Comparison of ENCODE assay signal across 31 cellular contexts in the genomic region with DNA sequence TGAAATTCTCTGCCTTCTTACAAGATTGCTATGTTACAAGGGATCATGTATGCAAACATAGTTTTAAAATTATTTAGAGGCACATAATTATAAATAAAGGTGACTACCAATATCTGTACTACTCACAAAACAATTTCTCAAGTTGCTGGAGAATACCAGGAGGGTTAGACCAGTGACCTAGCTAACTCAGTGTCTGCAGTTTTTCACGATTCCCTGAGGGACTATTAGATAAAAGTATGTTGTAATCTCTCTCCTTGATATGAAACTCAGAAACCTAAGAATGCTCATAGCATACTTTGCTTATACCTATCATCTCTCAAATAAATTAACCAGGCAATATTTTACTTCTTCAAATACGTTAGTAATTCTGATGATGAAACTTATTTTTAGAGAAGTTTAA.
"Had no signal": no experiment of that assay in that cellular context is flagged by ENCODE, and none has a peak within 500 bp of the region (broad histone marks: within the 10 kb centered on the region; RNA-seq: fewer than 3 reads in every experiment).

No MANE protein-coding gene starts in this region.

- H3K36me3 ChIP-seq: adrenal gland, ascending aorta, breast epithelium, cardiac muscle cell, esophagus muscularis mucosa, gastroesophageal sphincter, WERI-Rb-1 had no signal

- H3K27me3 ChIP-seq: adrenal gland, ascending aorta, breast epithelium, cardiac muscle cell, esophagus muscularis mucosa, gastroesophageal sphincter had no signal

- H3K4me3 ChIP-seq: adrenal gland, ascending aorta, breast epithelium, cardiac muscle cell, esophagus muscularis mucosa, gastroesophageal sphincter had no signal

- DNase-seq: activated B cell treated with CpG ODN at 0.5 μM for 24 hours; activated CD4-positive, alpha-beta memory T cell treated with anti-CD3 and anti-CD28 coated beads for 36 hours; activated CD4-positive, alpha-beta T cell treated with anti-CD3 and anti-CD28 coated beads for 36 hours; activated CD4-positive, alpha-beta T cell treated with anti-CD3 and anti-CD28 coated beads, Interleukin-2, amount 10 ng/mL, durations not matched to agents 24 days and 14 days; activated CD4-positive, CD25-positive, alpha-beta regulatory T cell treated with anti-CD3 and anti-CD28 coated beads, Interleukin-2, amount 50 U/mL, for 72 hours; activated CD8-positive, alpha-beta memory T cell treated with anti-CD3 and anti-CD28 coated beads, Interleukin-2, amount 10 ng/mL, durations not matched to agents 7 days and 5 days; activated CD8-positive, alpha-beta memory T cell treated with anti-CD3 and anti-CD28 coated beads, Interleukin-2, amount 50 U/mL, for 4 hours; activated CD8-positive, alpha-beta T cell treated with anti-CD3 and anti-CD28 coated beads, Interleukin-2, amount 10 ng/mL, durations not matched to agents 7 days and 5 days; activated gamma-delta T cell; activated naive CD4-positive, alpha-beta T cell; activated naive CD4-positive, alpha-beta T cell treated with anti-CD3 and anti-CD28 coated beads, Interleukin-2, amount 50 U/mL, for 16 hours; activated T-cell treated with anti-CD3 and anti-CD28 coated beads, Interleukin-2, amount 50 U/mL, for 1 hour; activated T-cell treated with anti-CD3 and anti-CD28 coated beads, Interleukin-2, amount 50 U/mL, for 48 hours; adrenal gland; cortex of kidney; dermis blood vessel endothelial cell; effector CD4-positive, alpha-beta T cell; effector memory CD8-positive, alpha-beta T cell; erythroblast; foreskin melanocyte; head of caudate nucleus; hippocampal formation; T-helper 1 cell; T-helper 17 cell; T1000; WERI-Rb-1 had no signal

- H3K9me3 ChIP-seq: adrenal gland, ascending aorta, breast epithelium, esophagus muscularis mucosa, gastroesophageal sphincter had no signal

- H3K4me1 ChIP-seq: adrenal gland, ascending aorta, breast epithelium, esophagus muscularis mucosa, gastroesophageal sphincter had no signal

- H3K27ac ChIP-seq: adrenal gland, ascending aorta, breast epithelium, cardiac muscle cell, esophagus muscularis mucosa, gastroesophageal sphincter, WERI-Rb-1 had no signal

- ATAC-seq: activated CD4-positive, alpha-beta T cell treated with anti-CD3 and anti-CD28 coated beads for 36 hours; activated CD8-positive, alpha-beta memory T cell treated with anti-CD3 and anti-CD28 coated beads, Interleukin-2, amount 10 ng/mL, durations not matched to agents 7 days and 5 days; activated CD8-positive, alpha-beta T cell treated with anti-CD3 and anti-CD28 coated beads, Interleukin-2, amount 10 ng/mL, durations not matched to agents 7 days and 5 days; effector memory CD8-positive, alpha-beta T cell; gastroesophageal sphincter; T-helper 17 cell had no signal
